ENCODE assay signal across 33 cellular contexts in genomic region chr2:118582058-118582457, GRCh38.
"Had no signal": no experiment of that assay in that cellular context is flagged by ENCODE, and none has a peak within 500 bp of the region (broad histone marks: within the 10 kb centered on the region; RNA-seq: fewer than 3 reads in every experiment).

No MANE protein-coding gene starts in this region.

- H3K4me1 ChIP-seq: breast epithelium, Peyer's patch, SJSA1 had no signal

- H3K27ac Mint-ChIP-seq: activated CD4-positive, alpha-beta T cell treated with anti-CD3 and anti-CD28 coated beads for 36 hours; activated CD4-positive, alpha-beta T cell treated with anti-CD3 and anti-CD28 coated beads, Interleukin-2, amount 10 ng/mL, durations not matched to agents 7 days and 5 days; activated CD8-positive, alpha-beta T cell treated with anti-CD3 and anti-CD28 coated beads, Interleukin-2, amount 10 ng/mL, durations not matched to agents 7 days and 5 days; activated naive CD8-positive, alpha-beta T cell; activated naive CD8-positive, alpha-beta T cell treated with anti-CD3 and anti-CD28 coated beads, Interleukin-2, amount 50 U/mL, for 24 hours; activated T-cell treated with anti-CD3 and anti-CD28 coated beads, Interleukin-2, amount 50 U/mL, for 24 hours; activated T-helper 2 cell treated with anti-CD3 and anti-CD28 coated beads, Interferon-gamma antibody, Interleukin-2, Interleukin-4, amounts not matched to agents 10 μg/mL and 5 μg/mL and 100 μg/mL, durations not matched to agents 14 hours and 24 hours and 36 hours; T-helper 1 cell treated with Interleukin-12 subunit alpha and Interleukin-12 subunit beta and Interleukin-4 antibody, amounts not matched to agents 30 μg/mL and 1 μg/mL, for 36 hours; T-helper 2 cell treated with Interferon-gamma antibody and Interleukin-4, amounts not matched to agents 5 μg/mL and 100 μg/mL, for 36 hours had no signal

- ATAC-seq: activated CD4-positive, alpha-beta T cell treated with anti-CD3 and anti-CD28 coated beads for 36 hours; activated CD8-positive, alpha-beta T cell treated with anti-CD3 and anti-CD28 coated beads, Interleukin-2, amount 10 ng/mL, durations not matched to agents 7 days and 5 days; activated naive CD8-positive, alpha-beta T cell treated with anti-CD3 and anti-CD28 coated beads, Interleukin-2, amount 50 U/mL, for 24 hours; PC-3 had no signal

- H3K27me3 ChIP-seq: MG63, Peyer's patch, SJSA1 had no signal

- H3K9ac ChIP-seq: SK-N-SH had no signal

- H3K9me3 ChIP-seq: breast epithelium, MG63, Peyer's patch, SJSA1, SK-N-SH had no signal

- H3K4me3 Mint-ChIP-seq: activated CD4-positive, alpha-beta T cell treated with anti-CD3 and anti-CD28 coated beads for 36 hours; activated CD4-positive, alpha-beta T cell treated with anti-CD3 and anti-CD28 coated beads, Interleukin-2, amount 10 ng/mL, durations not matched to agents 7 days and 5 days; activated CD8-positive, alpha-beta T cell treated with anti-CD3 and anti-CD28 coated beads, Interleukin-2, amount 10 ng/mL, durations not matched to agents 7 days and 5 days; activated naive CD8-positive, alpha-beta T cell; activated naive CD8-positive, alpha-beta T cell treated with anti-CD3 and anti-CD28 coated beads, Interleukin-2, amount 50 U/mL, for 24 hours; activated T-cell treated with anti-CD3 and anti-CD28 coated beads, Interleukin-2, amount 50 U/mL, for 24 hours; T-helper 1 cell treated with Interleukin-12 subunit alpha and Interleukin-12 subunit beta and Interleukin-4 antibody, amounts not matched to agents 30 μg/mL and 1 μg/mL, for 36 hours; T-helper 2 cell treated with Interferon-gamma antibody and Interleukin-4, amounts not matched to agents 5 μg/mL and 100 μg/mL, for 36 hours had no signal

- H3K4me2 ChIP-seq: SK-N-SH had no signal

- H3K27ac ChIP-seq: breast epithelium, Peyer's patch, SJSA1 had no signal

- H3K36me3 Mint-ChIP-seq: activated naive CD8-positive, alpha-beta T cell had no signal

- H3K4me1 Mint-ChIP-seq: activated CD4-positive, alpha-beta T cell treated with anti-CD3 and anti-CD28 coated beads for 36 hours; activated CD4-positive, alpha-beta T cell treated with anti-CD3 and anti-CD28 coated beads, Interleukin-2, amount 10 ng/mL, durations not matched to agents 7 days and 5 days; activated naive CD8-positive, alpha-beta T cell treated with anti-CD3 and anti-CD28 coated beads, Interleukin-2, amount 50 U/mL, for 24 hours had no signal

- H3K4me3 ChIP-seq: breast epithelium, MG63, Peyer's patch, SJSA1 had no signal

- FAIRE-seq: TTC549 had no signal

- DNase-seq: activated CD4-positive, alpha-beta T cell treated with anti-CD3 and anti-CD28 coated beads for 36 hours; activated CD4-positive, alpha-beta T cell treated with anti-CD3 and anti-CD28 coated beads, Interleukin-2, amount 10 ng/mL, durations not matched to agents 7 days and 5 days; activated CD4-positive, alpha-beta T cell treated with anti-CD3 and anti-CD28 coated beads, Interleukin-2, amount 50 U/mL, for 48 hours; activated CD8-positive, alpha-beta T cell treated with anti-CD3 and anti-CD28 coated beads, Interleukin-2, amount 10 ng/mL, durations not matched to agents 7 days and 5 days; activated gamma-delta T cell; activated naive CD4-positive, alpha-beta T cell treated with Interleukin-2 at 50 U/mL for 16 hours; activated naive CD8-positive, alpha-beta T cell treated with anti-CD3 and anti-CD28 coated beads, Interleukin-2, amount 50 U/mL, for 24 hours; activated T-cell treated with anti-CD3 and anti-CD28 coated beads, Interleukin-2, amount 50 U/mL, for 24 hours; aorta; caudate nucleus; cerebellar nuclear complex; KG1; MG63; NCI-H1048; NCI-H1105 treated with DMSO at 0.1 percent for 48 hours; NCI-H1436; NCI-H1694; NCI-H2029; NCI-H345; NCI-H524 treated with DMSO at 0.1 percent for 48 hours; NK-92 treated with Interleukin-12 subunit alpha and Interleukin-12 subunit beta, amount 100 ng/mL, for 24 hours; PC-3; Peyer's patch; RPMI8226; SHP77 treated with DMSO at 0.1 percent for 48 hours; SK-N-SH had no signal

- H3K36me3 ChIP-seq: breast epithelium, MG63, Peyer's patch, SJSA1 had no signal

- H3K9me3 Mint-ChIP-seq: activated CD4-positive, alpha-beta T cell treated with anti-CD3 and anti-CD28 coated beads, Interleukin-2, amount 10 ng/mL, durations not matched to agents 7 days and 5 days; activated naive CD8-positive, alpha-beta T cell treated with anti-CD3 and anti-CD28 coated beads, Interleukin-2, amount 50 U/mL, for 24 hours; activated T-cell treated with anti-CD3 and anti-CD28 coated beads, Interleukin-2, amount 50 U/mL, for 24 hours; activated T-helper 2 cell treated with anti-CD3 and anti-CD28 coated beads, Interferon-gamma antibody, Interleukin-2, Interleukin-4, amounts not matched to agents 10 μg/mL and 5 μg/mL and 100 μg/mL, durations not matched to agents 14 hours and 24 hours and 36 hours; T-helper 1 cell treated with Interleukin-12 subunit alpha and Interleukin-12 subunit beta and Interleukin-4 antibody, amounts not matched to agents 30 μg/mL and 1 μg/mL, for 36 hours; T-helper 2 cell treated with Interferon-gamma antibody and Interleukin-4, amounts not matched to agents 5 μg/mL and 100 μg/mL, for 36 hours had no signal
